ENCODE assay signal across 8 cellular contexts in the genomic region with DNA sequence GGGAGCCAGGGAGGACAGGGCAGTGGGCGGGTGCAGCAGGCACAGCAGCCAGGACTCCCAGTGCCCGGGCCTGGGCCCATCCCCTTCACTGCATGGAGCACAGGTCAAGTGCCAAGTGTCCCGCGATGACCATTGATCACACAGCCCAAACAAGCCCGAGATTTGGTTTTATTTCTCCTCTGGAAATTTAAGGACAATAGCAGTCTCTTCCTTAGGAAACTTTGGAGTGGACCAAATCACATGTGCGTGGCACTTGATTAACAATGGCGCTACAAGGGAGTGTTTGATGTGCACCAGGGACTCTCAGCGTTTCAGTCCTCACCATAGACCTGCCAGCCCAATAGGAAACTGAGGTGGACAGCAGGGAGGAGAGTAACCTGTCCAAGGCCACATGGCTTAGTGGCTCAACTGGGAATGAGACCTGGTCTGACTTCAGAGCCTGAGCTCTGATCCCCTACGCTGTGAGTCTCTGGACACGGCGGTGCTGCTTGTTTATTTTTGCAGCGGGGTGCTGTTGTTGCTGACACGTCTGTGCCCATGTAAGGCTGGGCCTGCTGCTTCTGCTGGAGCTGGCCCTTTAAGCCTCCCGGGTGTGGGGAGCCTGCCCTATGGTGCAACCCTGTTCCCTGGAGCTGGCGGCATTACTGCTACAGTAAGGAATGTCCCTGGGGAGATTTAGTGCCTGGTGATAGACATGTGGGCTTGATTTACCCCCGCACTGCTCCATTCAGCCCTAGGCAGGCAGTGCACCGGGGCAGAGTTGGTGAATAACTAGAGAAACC.
DNase-seq lines count a peak whose midpoint lies in the region; ATAC-seq and TF ChIP-seq lines count a peak whose summit lies in the region.

No MANE protein-coding gene starts in this region.

- H3K4me1 ChIP-seq in IMR-90 (ENCODE audit: control insufficient read depth, insufficient read depth, low read length), result peaks cover 20% of the 10 kb centered on the region
- H3K4me1 ChIP-seq in mammary epithelial cell (ENCODE audit: insufficient read depth, low read length), result peaks cover 16% of the 10 kb centered on the region

- H3K9ac ChIP-seq in IMR-90 (ENCODE audit: low read depth, low read length), result peak overlapping the region; percentile 25; the same call in 1 of the 2 replicates
- H3K9ac ChIP-seq in mammary epithelial cell (ENCODE audit: insufficient read depth, low read length), result no peak overlapping the region

- no peaks in the 10 kb centered on the region for H3K79me2 ChIP-seq in mammary epithelial cell (ENCODE audit: insufficient read depth, low read length)

- CTCF ChIA-PET in AG04449 (lab: Yijun Ruan, JAX), result no interaction called here
- CTCF ChIA-PET in IMR-90 (lab: Yijun Ruan, JAX), result interaction anchor here (0.8 to 1.0 kb wide), 2 partner anchors 19 to 92 kb away, joined by 3 to 4 read pairs; no protein-coding TSS in a partner anchor
- CTCF ChIA-PET in mammary epithelial cell (lab: Charles Lee; ENCODE audit: low non-redundant PET), result no interaction called here
- CTCF ChIA-PET in activated naive CD4-positive, alpha-beta T cell treated with anti-CD3 and anti-CD28 coated beads for 36 hours (lab: Charles Lee), result no interaction called here
- CTCF ChIA-PET in GM10248 (lab: Yijun Ruan, JAX), result no interaction called here

- ATAC-seq in IMR-90 (ENCODE audit: low read depth) (peak; percentile 98), HG03280 (IDR thresholded peaks at IDR 0.05; ENCODE audit: unreplicated experiment) (no peak)

- BruUV-seq in IMR-90 (replicated peaks; lab: Mats Ljungman, UMichigan) (no TSS peak), mammary epithelial cell (replicated peaks; lab: Mats Ljungman, UMichigan) (no TSS peak)

- H3K9me3 ChIP-seq in IMR-90 (ENCODE audit: control insufficient read depth, insufficient read depth, low read length) (0 out of 2 replicates have a peak, but pooled peaks cover 2% of the 10 kb centered on the region), mammary epithelial cell (replicated peaks; ENCODE audit: insufficient read depth, low read length) (no peaks in the 10 kb centered on the region)

- in situ Hi-C loops in IMR-90 (cut with MboI; ENCODE audit: low sequenced_read_pairs) (no loop called here), mammary epithelial cell (cut with MboI; ENCODE audit: low sequenced_read_pairs in 2 of 2) (loop anchor here in 1 of 2 donors (25.0 kb wide), 1 partner anchor 203 kb away; a partner anchor contains a TSS)

- H3K23ac ChIP-seq in IMR-90 (ENCODE audit: low read depth, low read length), result peak overlapping the region; percentile 61

- no peaks in the 10 kb centered on the region for H3K4me1 Mint-ChIP-seq in activated naive CD4-positive, alpha-beta T cell treated with anti-CD3 and anti-CD28 coated beads for 36 hours (ENCODE audit: low read depth)
- H3K4me1 Mint-ChIP-seq in activated T-helper 2 cell treated with anti-CD3 and anti-CD28 coated beads, Interferon-gamma antibody, Interleukin-2, Interleukin-4, amounts not matched to agents 10 μg/mL and 5 μg/mL and 100 μg/mL, durations not matched to agents 14 hours and 24 hours and 36 hours (ENCODE audit: low read depth), result no peaks in the 10 kb centered on the region

- peak overlapping the region; percentile 88 for H2AK9ac ChIP-seq in IMR-90 (replicated peaks; ENCODE audit: low read depth, low read length, poor library complexity)

- TF ChIP-seq RAD21 in IMR-90 (IDR thresholded peaks at IDR 0.05; ENCODE audit: low read length), result peak; percentile 30

- no peaks in the 10 kb centered on the region for H4K20me1 ChIP-seq in IMR-90 (ENCODE audit: insufficient read depth, low read length)
- no peaks in the 10 kb centered on the region for H4K20me1 ChIP-seq in mammary epithelial cell (ENCODE audit: insufficient read depth, low read length)

- no peaks in the 10 kb centered on the region for H3K36me3 Mint-ChIP-seq in activated naive CD4-positive, alpha-beta T cell treated with anti-CD3 and anti-CD28 coated beads for 36 hours (ENCODE audit: low read depth)
- H3K36me3 Mint-ChIP-seq in activated T-helper 2 cell treated with anti-CD3 and anti-CD28 coated beads, Interferon-gamma antibody, Interleukin-2, Interleukin-4, amounts not matched to agents 10 μg/mL and 5 μg/mL and 100 μg/mL, durations not matched to agents 14 hours and 24 hours and 36 hours (ENCODE audit: low read depth), result no peaks in the 10 kb centered on the region

- H2BK120ac ChIP-seq in IMR-90 (ENCODE audit: low read depth, low read length), result peak overlapping the region; percentile 97

- no peak for TF ChIP-seq CTCF in AG04449 (IDR thresholded peaks at IDR 0.05; ENCODE audit: insufficient read depth, low read length, missing control alignments)
- TF ChIP-seq CTCF in IMR-90 (conservative IDR thresholded peaks at IDR 0.05; ENCODE audit: low read depth, low read length), result no peak
- no peak for TF ChIP-seq CTCF in mammary epithelial cell (conservative IDR thresholded peaks at IDR 0.05 in 1 of 2, IDR thresholded peaks at IDR 0.05 in 1 of 2; ENCODE audit: extremely low read depth in 1 of 2, insufficient read depth in 1 of 2, low read depth in 1 of 2, low read length in 2 of 2)
- TF ChIP-seq CTCF in lower leg skin (IDR thresholded peaks at IDR 0.05), result no peak
- TF ChIP-seq CTCF in GM10248 (IDR thresholded peaks at IDR 0.05; ENCODE audit: control extremely low read depth, extremely low read depth, low read depth, missing control alignments), result no peak

- peak overlapping the region; percentile 72 to 93 for H4K8ac ChIP-seq in IMR-90 (ENCODE audit: low read depth in 2 of 2, low read length in 2 of 2)

- DNase-seq in AG04449 (ENCODE audit: low read depth, low spot score) (peak; percentile 87), IMR-90 (peak; percentile 92), mammary epithelial cell (peak; percentile 67), lower leg skin (ENCODE audit: low spot score in 2 of 2) (peak; percentile 75 to 94), GM10248 (ENCODE audit: extremely low spot score) (no peak)
- no peak for DNase-seq in activated naive CD4-positive, alpha-beta T cell treated with anti-CD3 and anti-CD28 coated beads for 36 hours
- DNase-seq in activated T-helper 2 cell treated with anti-CD3 and anti-CD28 coated beads, Interferon-gamma antibody, Interleukin-2, Interleukin-4, amounts not matched to agents 10 μg/mL and 5 μg/mL and 100 μg/mL, durations not matched to agents 14 hours and 24 hours and 36 hours (ENCODE audit: low spot score), result no peak

- dilution Hi-C loops in IMR-90 (cut with HindIII; ENCODE audit: low sequenced_read_pairs, unreplicated experiment), result no loop called here
- dilution Hi-C loops in mammary epithelial cell (cut with HindIII; ENCODE audit: low sequenced_read_pairs), result no loop called here

- H3K56ac ChIP-seq in IMR-90 (ENCODE audit: extremely low read depth, insufficient read depth, low read length), result peak overlapping the region; percentile 72

- H3K4me3 ChIP-seq in AG04449 (ENCODE audit: low read depth, low read length) (no peak overlapping the region), IMR-90 (ENCODE audit: insufficient read depth, low read depth, low read length) (no peak overlapping the region), mammary epithelial cell (replicated peaks in 1 of 3; ENCODE audit: insufficient read depth in 1 of 3, low read depth in 2 of 3, low read length in 3 of 3) (no peak overlapping the region), lower leg skin (ENCODE audit: low read depth, poor library complexity, severe bottlenecking) (no peak overlapping the region)

- H3K18ac ChIP-seq in IMR-90 (ENCODE audit: low read depth, low read length), result peak overlapping the region; percentile 64

- H4K91ac ChIP-seq in IMR-90 (ENCODE audit: insufficient read depth, low read depth, low read length), result peak overlapping the region; percentile 93

- peaks cover 2% of the 10 kb centered on the region; the same call in 1 of the 2 replicates for H3K27me3 ChIP-seq in IMR-90 (ENCODE audit: control insufficient read depth, insufficient read depth, low read length)
- no peaks in the 10 kb centered on the region for H3K27me3 ChIP-seq in mammary epithelial cell (ENCODE audit: insufficient read depth, low read length)

- no peaks in the 10 kb centered on the region for H3K27me3 Mint-ChIP-seq in activated naive CD4-positive, alpha-beta T cell treated with anti-CD3 and anti-CD28 coated beads for 36 hours (ENCODE audit: low read depth)
- H3K27me3 Mint-ChIP-seq in activated T-helper 2 cell treated with anti-CD3 and anti-CD28 coated beads, Interferon-gamma antibody, Interleukin-2, Interleukin-4, amounts not matched to agents 10 μg/mL and 5 μg/mL and 100 μg/mL, durations not matched to agents 14 hours and 24 hours and 36 hours (ENCODE audit: low read depth), result no peaks in the 10 kb centered on the region

- peak overlapping the region; percentile 88 for H3K14ac ChIP-seq in IMR-90 (replicated peaks; ENCODE audit: low read depth, low read length)

- H3K36me3 ChIP-seq in IMR-90 (ENCODE audit: control insufficient read depth, insufficient read depth, low read length) (no peaks in the 10 kb centered on the region), mammary epithelial cell (ENCODE audit: insufficient read depth, low read length) (no peaks in the 10 kb centered on the region)

- H3K4me2 ChIP-seq in IMR-90 (ENCODE audit: low read depth, low read length), result peak overlapping the region; percentile 20; the same call in 1 of the 2 replicates
- no peak overlapping the region for H3K4me2 ChIP-seq in mammary epithelial cell (ENCODE audit: insufficient read depth, low read depth, low read length)

- H3K4ac ChIP-seq in IMR-90 (ENCODE audit: low read depth, low read length), result peak overlapping the region; percentile 96

- H2BK5ac ChIP-seq in IMR-90 (ENCODE audit: low read depth, low read length, poor library complexity, severe bottlenecking), result peak overlapping the region; percentile 52

- H2BK20ac ChIP-seq in IMR-90 (ENCODE audit: low read depth, low read length), result peak overlapping the region; percentile 98

- H2AK5ac ChIP-seq in IMR-90 (ENCODE audit: low read depth, low read length), result peak overlapping the region; percentile 99

- peak overlapping the region; percentile 44 for H3K27ac ChIP-seq in IMR-90 (ENCODE audit: insufficient read depth, low read length)
- H3K27ac ChIP-seq in mammary epithelial cell (ENCODE audit: insufficient read depth, low read depth, low read length), result no peak overlapping the region

- TF ChIP-seq POLR2A in IMR-90 (IDR thresholded peaks at IDR 0.05; ENCODE audit: low read depth, low read length) (no peak), lower leg skin (IDR thresholded peaks at IDR 0.05) (no peak)

- peak overlapping the region; percentile 90 for H2BK15ac ChIP-seq in IMR-90 (ENCODE audit: low read depth, low read length)

- 27% methylated on average over 7 of the region's 17 CpGs; no CpG with 5 or more reads in 1 of the 2 experiments for WGBS in IMR-90 (ENCODE audit: extremely low coverage in 2 of 2, insufficient read length in 1 of 2), 2 experiments
- WGBS in mammary epithelial cell (ENCODE audit: low coverage, missing lambda C conversion rate), result 78% methylated on average over 15 of the region's 17 CpGs
- 55 to 63% methylated on average over 15 to 16 of the region's 17 CpGs for WGBS in lower leg skin, 2 donors

- H3K4me3 Mint-ChIP-seq in activated naive CD4-positive, alpha-beta T cell treated with anti-CD3 and anti-CD28 coated beads for 36 hours, result no peak overlapping the region
- H3K4me3 Mint-ChIP-seq in activated T-helper 2 cell treated with anti-CD3 and anti-CD28 coated beads, Interferon-gamma antibody, Interleukin-2, Interleukin-4, amounts not matched to agents 10 μg/mL and 5 μg/mL and 100 μg/mL, durations not matched to agents 14 hours and 24 hours and 36 hours (ENCODE audit: low read depth), result no peak overlapping the region

- POLR2A ChIA-PET in AG04449 (lab: Yijun Ruan, JAX), result interaction anchor here (0.5 to 1.0 kb wide), 2 partner anchors 19 to 193 kb away, joined by 3 to 4 read pairs; no protein-coding TSS in a partner anchor
- POLR2A ChIA-PET in IMR-90 (lab: Charles Lee; ENCODE audit: unreplicated experiment), result no interaction called here
- POLR2A ChIA-PET in GM10248 (lab: Yijun Ruan, JAX), result no interaction called here

- no peaks in the 10 kb centered on the region for H3K79me1 ChIP-seq in IMR-90 (ENCODE audit: low read depth in 1 of 2, low read length in 2 of 2)

- H3K27ac Mint-ChIP-seq in activated naive CD4-positive, alpha-beta T cell treated with anti-CD3 and anti-CD28 coated beads for 36 hours, result no peak overlapping the region
- H3K27ac Mint-ChIP-seq in activated T-helper 2 cell treated with anti-CD3 and anti-CD28 coated beads, Interferon-gamma antibody, Interleukin-2, Interleukin-4, amounts not matched to agents 10 μg/mL and 5 μg/mL and 100 μg/mL, durations not matched to agents 14 hours and 24 hours and 36 hours, result no peak overlapping the region

- intact Hi-C loops in IMR-90 (cut with micrococcal nuclease), result no loop called here
- intact Hi-C loops in mammary epithelial cell (cut with micrococcal nuclease), result no loop called here
- intact Hi-C loops in lower leg skin (cut with DNase I; ENCODE audit: low total_unique reads), result no loop called here
- intact Hi-C loops in activated naive CD4-positive, alpha-beta T cell treated with anti-CD3 and anti-CD28 coated beads for 36 hours (cut with micrococcal nuclease), result no loop called here
- intact Hi-C loops in activated T-helper 2 cell treated with anti-CD3 and anti-CD28 coated beads, Interferon-gamma antibody, Interleukin-2, Interleukin-4, amounts not matched to agents 10 μg/mL and 5 μg/mL and 100 μg/mL, durations not matched to agents 14 hours and 24 hours and 36 hours (cut with micrococcal nuclease), result no loop called here

- peak overlapping the region; percentile 86 for H2AFZ ChIP-seq in IMR-90 (replicated peaks; ENCODE audit: low read length, poor library complexity)
- H2AFZ ChIP-seq in mammary epithelial cell (ENCODE audit: low read depth, low read length), result peak overlapping the region; percentile 23

- no peaks in the 10 kb centered on the region for H3K9me3 Mint-ChIP-seq in activated naive CD4-positive, alpha-beta T cell treated with anti-CD3 and anti-CD28 coated beads for 36 hours
- no peaks in the 10 kb centered on the region for H3K9me3 Mint-ChIP-seq in activated T-helper 2 cell treated with anti-CD3 and anti-CD28 coated beads, Interferon-gamma antibody, Interleukin-2, Interleukin-4, amounts not matched to agents 10 μg/mL and 5 μg/mL and 100 μg/mL, durations not matched to agents 14 hours and 24 hours and 36 hours

- H4K5ac ChIP-seq in IMR-90 (ENCODE audit: low read depth, low read length), result peak overlapping the region; percentile 77

- peaks cover 14% of the 10 kb centered on the region for H3K9me1 ChIP-seq in IMR-90 (ENCODE audit: insufficient read depth, low read length)

Comparison
In these comparisons a context has a peak if more than half of its experiments do, and no peak if none do; other contexts are left out.
1. DNase-seq: peak in AG04449 (single experiment), IMR-90 (single experiment), mammary epithelial cell (single experiment) and lower leg skin (2 of 2); none in activated naive CD4-positive, alpha-beta T cell treated with anti-CD3 and anti-CD28 coated beads for 36 hours (single experiment), GM10248 (single experiment) and activated T-helper 2 cell treated with anti-CD3 and anti-CD28 coated beads, Interferon-gamma antibody, Interleukin-2, Interleukin-4, amounts not matched to agents 10 μg/mL and 5 μg/mL and 100 μg/mL, durations not matched to agents 14 hours and 24 hours and 36 hours (single experiment).